ENCODE assay signal across 2 cellular contexts in genomic region chr7:16587785-16588184, GRCh38.
A peak's percentile ranks its signal among the peaks of the same experiment; 100 is the strongest.
TF ChIP-seq lines count a peak whose summit lies in the region.

No MANE protein-coding gene starts in this region.

TF ChIP-seq in GM23338, 12 proteins besides CTCF, POLR2A, EP300 and RAD21:
- no peak for TF ChIP-seq REST (IDR thresholded peaks at IDR 0.05; ENCODE audit: unreplicated experiment)
- no peak for TF ChIP-seq EZH2 (IDR thresholded peaks at IDR 0.05; ENCODE audit: low read depth, unreplicated experiment)
- no peak for TF ChIP-seq STAT1 (IDR thresholded peaks at IDR 0.05; ENCODE audit: unreplicated experiment)
- TF ChIP-seq NANOG (IDR thresholded peaks at IDR 0.05; ENCODE audit: borderline replicate concordance) = no peak
- no peak for TF ChIP-seq CREB1 (CRISPR knock-in tag; IDR thresholded peaks at IDR 0.05; ENCODE audit: low read depth)
- TF ChIP-seq ETS1 (IDR thresholded peaks at IDR 0.05) = no peak

TF ChIP-seq in K562, 482 proteins besides CTCF, POLR2A, EP300 and RAD21:
- TF ChIP-seq IRF1 (CRISPR knock-in tag; IDR thresholded peaks at IDR 0.05; ENCODE audit: borderline replicate concordance) (no peak), OTX1 (CRISPR knock-in tag; IDR thresholded peaks at IDR 0.05) (no peak), ZNF395 (CRISPR knock-in tag; IDR thresholded peaks at IDR 0.05) (no peak), CEBPG (CRISPR knock-in tag; IDR thresholded peaks at IDR 0.05) (no peak), CEBPG (tag; conservative IDR thresholded peaks at IDR 0.05 in 1 of 2, IDR thresholded peaks at IDR 0.05 in 1 of 2) (no peak), PKNOX1 (IDR thresholded peaks at IDR 0.05) (peak; percentile 15; the same call in 1 of the 2 replicates), SPI1 (IDR thresholded peaks at IDR 0.05; ENCODE audit: borderline replicate concordance, low read depth, low read length) (no peak), NEUROD1 (IDR thresholded peaks at IDR 0.05; ENCODE audit: borderline replicate concordance, low read depth, low read length, partially characterized antibody) (no peak)
TF ChIP-seq in K562: peak in this region for 1.
